ENCODE assay signal across 8 cellular contexts in the genomic region with DNA sequence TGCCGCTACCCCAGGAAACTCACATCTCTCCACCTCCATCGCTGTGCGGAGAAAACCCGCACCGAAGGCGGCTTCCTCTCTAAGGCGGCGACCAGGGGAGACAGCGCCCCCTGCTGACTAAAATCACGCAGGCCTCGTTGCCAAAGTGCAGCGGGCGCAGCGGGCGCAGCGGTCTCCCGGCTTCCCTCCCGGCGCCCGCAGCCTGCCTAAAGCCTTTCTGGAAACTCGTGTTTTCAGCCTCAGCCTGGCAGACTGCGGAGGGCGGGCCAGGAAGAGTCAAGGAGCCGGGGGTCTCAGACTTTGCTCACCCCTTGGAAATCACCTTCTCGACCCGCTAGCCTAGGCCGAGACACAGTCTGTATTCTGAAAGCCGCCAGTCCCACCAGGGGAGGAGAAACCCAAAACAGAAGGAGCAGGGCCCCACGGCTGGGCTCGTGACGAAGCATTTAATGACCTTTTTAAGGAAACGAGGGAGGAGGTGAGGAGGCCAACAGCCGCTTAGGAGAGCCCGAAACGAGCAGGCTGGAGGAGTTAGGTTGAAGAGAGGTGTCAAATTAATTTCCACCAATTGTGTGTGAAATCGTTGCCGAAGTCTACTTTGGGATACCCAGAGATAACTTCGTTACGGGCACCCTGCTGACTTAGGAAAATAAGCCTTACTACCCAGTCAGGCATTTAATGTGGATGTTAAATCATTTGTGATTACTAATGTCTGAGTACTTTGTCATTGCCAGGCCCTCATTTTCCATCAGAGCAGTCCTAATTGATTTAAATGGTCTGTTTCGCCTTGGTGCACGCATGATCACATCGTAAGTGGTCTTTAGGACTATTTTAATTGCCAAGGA. TPM values are rescaled to one million over a fixed set of nuclear protein-coding genes. Genes with fewer than 3 reads are reported as not detected.
A peak's percentile ranks its signal among the peaks of the same experiment; 100 is the strongest.
DNase-seq lines count a peak whose midpoint lies in the region; ATAC-seq and TF ChIP-seq lines count a peak whose summit lies in the region.

No MANE protein-coding gene starts in this region.

- TF ChIP-seq POLR2A in Peyer's patch (IDR thresholded peaks at IDR 0.05), result no peak

- peaks cover 0 to 29% (median 0%) of the 10 kb centered on the region in 4 donors for H3K4me1 ChIP-seq in Peyer's patch

- H3K27me3 ChIP-seq in Peyer's patch, result peaks cover 0 to 59% of the 10 kb centered on the region in 2 donors

- no peak overlapping the region for H3K27ac ChIP-seq in Peyer's patch

- H3K4me3 ChIP-seq in GM12865 (ENCODE audit: low read depth, low read length) (no peak overlapping the region), Peyer's patch (no peak overlapping the region), skeletal muscle cell (ENCODE audit: low read depth, low read length) (peak overlapping the region; percentile 27)

- DNase-seq in GM12865 (ENCODE audit: low read depth) (peak; percentile 56), Peyer's patch (peak; percentile 22 to 80 (median 78)), hypothalamus (lab: John Stamatoyannopoulos, UW) (peak in 29 of 51 donors; percentile 1 to 69 (median 21)), skeletal muscle cell (ENCODE audit: low read depth) (no peak), NCI-H1436 treated with DMSO at 0.1 percent for 48 hours (lab: John Stamatoyannopoulos, UW) (no peak), NCI-H1436 (lab: John Stamatoyannopoulos, UW) (no peak)
- DNase-seq in activated naive CD4-positive, alpha-beta T cell treated with anti-CD3 and anti-CD28 coated beads, Interleukin-2, amount 50 U/mL, for 16 hours, result peak; percentile 60

- H3K9me3 ChIP-seq in Peyer's patch, result no peaks in the 10 kb centered on the region

- H3K36me3 ChIP-seq in Peyer's patch, result no peaks in the 10 kb centered on the region

- TF ChIP-seq CTCF in GM12865 (IDR thresholded peaks at IDR 0.05; ENCODE audit: insufficient read depth, low read depth, low read length, missing control alignments) (peak; percentile 79), Peyer's patch (IDR thresholded peaks at IDR 0.05) (peak in 5 of 6 experiments; percentile 18 to 69 (median 67))

- ATAC-seq in HG02885 (IDR thresholded peaks at IDR 0.05; ENCODE audit: poor library complexity, unreplicated experiment), result peak; percentile 90

RNA-seq across cellular contexts. Expression of a gene that starts 7.3 kb away (rescaled TPM):
- not detected for total RNA-seq in Peyer's patch

Comparison
In these comparisons a context has a peak if more than half of its experiments do, and no peak if none do; other contexts are left out.
1. DNase-seq: peak in GM12865 (single experiment), Peyer's patch (3 of 3), activated naive CD4-positive, alpha-beta T cell treated with anti-CD3 and anti-CD28 coated beads, Interleukin-2, amount 50 U/mL, for 16 hours (single experiment) and hypothalamus (29 of 51); none in skeletal muscle cell (single experiment), NCI-H1436 treated with DMSO at 0.1 percent for 48 hours (single experiment) and NCI-H1436 (single experiment).